ENCODE assay signal across 8 cellular contexts in the genomic region with DNA sequence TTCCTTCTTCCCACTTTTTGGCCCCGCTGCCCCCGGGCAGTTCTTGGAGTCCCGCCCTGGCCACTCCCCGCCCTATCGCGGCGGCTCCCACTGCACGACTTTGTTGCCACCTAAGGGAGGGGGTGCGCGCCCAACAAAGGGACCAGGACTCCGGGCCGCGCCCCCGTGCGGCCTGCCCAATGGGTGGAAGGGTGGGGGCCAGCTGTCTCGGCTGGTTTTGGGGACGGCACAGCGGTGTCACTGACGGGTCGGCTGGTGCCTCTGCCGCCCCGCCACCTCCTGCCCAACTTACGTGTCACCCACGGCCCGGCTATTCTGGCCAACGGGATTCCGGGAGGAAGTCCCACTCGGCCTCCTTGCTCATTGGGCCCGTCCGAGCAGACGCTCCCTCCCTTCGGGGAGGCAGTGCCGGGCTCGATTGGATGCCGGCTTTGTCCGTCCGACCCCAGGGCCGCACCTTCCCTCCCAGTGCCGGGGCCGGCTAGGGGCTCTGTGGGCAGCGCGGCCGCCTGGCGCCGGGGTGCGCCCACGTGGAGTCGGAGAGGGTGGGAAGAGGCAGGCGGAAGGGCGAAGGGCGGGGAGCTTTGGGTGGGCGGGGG. TPM values are rescaled to one million over a fixed set of nuclear protein-coding genes. Genes with fewer than 3 reads are reported as not detected.
DNase-seq lines count a peak whose midpoint lies in the region; ATAC-seq and TF ChIP-seq lines count a peak whose summit lies in the region.

A gene with protein sequence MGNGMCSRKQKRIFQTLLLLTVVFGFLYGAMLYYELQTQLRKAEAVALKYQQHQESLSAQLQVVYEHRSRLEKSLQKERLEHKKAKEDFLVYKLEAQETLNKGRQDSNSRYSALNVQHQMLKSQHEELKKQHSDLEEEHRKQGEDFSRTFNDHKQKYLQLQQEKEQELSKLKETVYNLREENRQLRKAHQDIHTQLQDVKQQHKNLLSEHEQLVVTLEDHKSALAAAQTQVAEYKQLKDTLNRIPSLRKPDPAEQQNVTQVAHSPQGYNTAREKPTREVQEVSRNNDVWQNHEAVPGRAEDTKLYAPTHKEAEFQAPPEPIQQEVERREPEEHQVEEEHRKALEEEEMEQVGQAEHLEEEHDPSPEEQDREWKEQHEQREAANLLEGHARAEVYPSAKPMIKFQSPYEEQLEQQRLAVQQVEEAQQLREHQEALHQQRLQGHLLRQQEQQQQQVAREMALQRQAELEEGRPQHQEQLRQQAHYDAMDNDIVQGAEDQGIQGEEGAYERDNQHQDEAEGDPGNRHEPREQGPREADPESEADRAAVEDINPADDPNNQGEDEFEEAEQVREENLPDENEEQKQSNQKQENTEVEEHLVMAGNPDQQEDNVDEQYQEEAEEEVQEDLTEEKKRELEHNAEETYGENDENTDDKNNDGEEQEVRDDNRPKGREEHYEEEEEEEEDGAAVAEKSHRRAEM (minus strand): TSS at position 314 of the 599 bp plus-strand sequence. CDS start 639 bp downstream, outside the sequence.

- peak within 1 kb of the TSS; percentile 92 for H3K4me3 ChIP-seq in GM12875 (ENCODE audit: low read depth, low read length)
- peak within 1 kb of the TSS; percentile 65 to 99 (median 79) for H3K4me3 ChIP-seq in heart right ventricle
- H3K4me3 ChIP-seq in trophoblast cell (ENCODE audit: low read depth, low read length), result peak within 1 kb of the TSS; percentile 95
- H3K4me3 ChIP-seq in vagina, result peak within 1 kb of the TSS; percentile 67 to 82

- peak within 1 kb of the TSS; percentile 39 for H4K12ac ChIP-seq in trophoblast cell (ENCODE audit: low read depth, low read length)

- TF ChIP-seq POLR2A in vagina (IDR thresholded peaks at IDR 0.05), result peak in 1 of 2 donors; percentile 48

- H3K27ac ChIP-seq in heart right ventricle (peak within 1 kb of the TSS; percentile 80 to 99 (median 96)), trophoblast cell (ENCODE audit: low read depth, low read length) (peak within 1 kb of the TSS; percentile 85), vagina (peak within 1 kb of the TSS; percentile 85)

- 0% methylated on average over 52 of the region's 52 CpGs for WGBS in heart right ventricle, 2 donors
- WGBS in trophoblast cell (ENCODE audit: extremely low coverage, insufficient coverage, insufficient read length), result no CpG with 5 or more reads among the region's 52 CpGs

- peak within 1 kb of the TSS; percentile 95 for H2AFZ ChIP-seq in trophoblast cell (ENCODE audit: insufficient read depth, low read length, poor library complexity)

- H3K27me3 ChIP-seq in heart right ventricle, result no peaks in the 10 kb centered on the region
- H3K27me3 ChIP-seq in trophoblast cell (ENCODE audit: insufficient read depth, low read length), result no peaks in the 10 kb centered on the region
- no peaks in the 10 kb centered on the region for H3K27me3 ChIP-seq in vagina

- peak within 1 kb of the TSS; percentile 82 for H2BK5ac ChIP-seq in trophoblast cell (ENCODE audit: low read depth, low read length, poor library complexity)

- H3K9ac ChIP-seq in trophoblast cell (ENCODE audit: low read length), result peak within 1 kb of the TSS; percentile 75

- peaks cover 4 to 50% (median 42%) of the 10 kb centered on the region in 9 donors for H3K4me1 ChIP-seq in heart right ventricle
- H3K4me1 ChIP-seq in trophoblast cell (ENCODE audit: control insufficient read depth in 1 of 2, insufficient read depth in 2 of 2, low read length in 2 of 2), result peaks cover 0 to 2% of the 10 kb centered on the region in 2 experiments
- H3K4me1 ChIP-seq in vagina, result peaks cover 44% of the 10 kb centered on the region

- no peak within 1 kb of the TSS for H3K23ac ChIP-seq in trophoblast cell (ENCODE audit: low read length)

- peak within 1 kb of the TSS; percentile 91 for H3K18ac ChIP-seq in trophoblast cell (ENCODE audit: low read length)

- peak within 1 kb of the TSS; percentile 91 for H3K4me2 ChIP-seq in trophoblast cell (ENCODE audit: low read length)

- peak within 1 kb of the TSS; percentile 80 for H3K4ac ChIP-seq in trophoblast cell (ENCODE audit: low read depth, low read length)

- peak within 1 kb of the TSS; percentile 74 for H2BK120ac ChIP-seq in trophoblast cell (ENCODE audit: insufficient read depth, low read length, poor library complexity)

- TF ChIP-seq CTCF in GM12875 (IDR thresholded peaks at IDR 0.05; ENCODE audit: borderline replicate concordance, insufficient read depth, low read depth, low read length), result 0 out of 2 replicates have a peak, but pooled peaks have one; percentile 5
- peak in 3 of 9 donors; percentile 18 to 47 (median 42) for TF ChIP-seq CTCF in heart right ventricle (IDR thresholded peaks at IDR 0.05)
- TF ChIP-seq CTCF in vagina (IDR thresholded peaks at IDR 0.05), result no peak

- peak within 1 kb of the TSS; percentile 37 for H2BK12ac ChIP-seq in trophoblast cell (ENCODE audit: low read length)

- H3K79me2 ChIP-seq in trophoblast cell (ENCODE audit: control insufficient read depth, insufficient read depth, low read length, poor library complexity), result peaks cover 8% of the 10 kb centered on the region

- H3K9me3 ChIP-seq in heart right ventricle, result no peaks in the 10 kb centered on the region
- no peaks in the 10 kb centered on the region for H3K9me3 ChIP-seq in trophoblast cell (ENCODE audit: insufficient read depth, low read depth, low read length)
- H3K9me3 ChIP-seq in vagina, result no peaks in the 10 kb centered on the region

- H3K14ac ChIP-seq in trophoblast cell (ENCODE audit: low read length), result peak within 1 kb of the TSS; percentile 85

- peak within 1 kb of the TSS; percentile 86 for H4K91ac ChIP-seq in trophoblast cell (ENCODE audit: low read depth, low read length)

- H3K36me3 ChIP-seq in heart right ventricle (no peaks in the 10 kb centered on the region), trophoblast cell (ENCODE audit: control insufficient read depth in 1 of 2, insufficient read depth in 2 of 2, low read length in 2 of 2) (no peaks in the 10 kb centered on the region), vagina (no peaks in the 10 kb centered on the region)

- DNase-seq in NAMALWA (ENCODE audit: low spot score), result peak; percentile 97
- peak; percentile 98 for DNase-seq in SK-N-DZ (ENCODE audit: low spot score)
- DNase-seq in amniotic epithelial cell (ENCODE audit: low read depth), result peak; percentile 96
- DNase-seq in heart right ventricle, result peak; percentile 96
- DNase-seq in trophoblast cell, result peak; percentile 97
- DNase-seq in vagina (ENCODE audit: extremely low spot score in 2 of 2), result peak in 1 of 2 donors; percentile 97

- peak within 1 kb of the TSS; percentile 70 for H4K8ac ChIP-seq in trophoblast cell (ENCODE audit: low read depth, low read length)

- no peak within 1 kb of the TSS for H2AK5ac ChIP-seq in trophoblast cell (ENCODE audit: low read length)

- H3K79me1 ChIP-seq in trophoblast cell (ENCODE audit: low read length), result peaks cover 11% of the 10 kb centered on the region

- intact Hi-C loops in heart right ventricle (cut with DNase I), result loop anchor here in 5 of 10 donors (2.0 to 5.0 kb wide), 4 partner anchors 43 to 69 kb away; no protein-coding TSS in a partner anchor
- intact Hi-C loops in vagina (cut with DNase I), result loop anchor here (5.0 kb wide), 1 partner anchor 67 kb away; no protein-coding TSS in a partner anchor

- ATAC-seq in HG02571 (IDR thresholded peaks at IDR 0.05; ENCODE audit: unreplicated experiment) (peak; percentile 84), heart right ventricle (peak; percentile 94 to 98 (median 96))

RNA-seq across cellular contexts. Expression of the gene that starts here (rescaled TPM):
- 23.5 and 25.0 TPM in 2 replicates for polyA plus RNA-seq in SK-N-DZ (2014; cell fraction: cytosol; rRNA removed)
- 21.9 and 22.7 TPM in 2 replicates for polyA plus RNA-seq in SK-N-DZ (2014; cell fraction: nucleus; rRNA removed)
- total RNA-seq in heart right ventricle (100 to 1,000 TPM in 1 of 10 donors, 10 to 100 TPM in 9; 56.6 to 103 (median 77.3) TPM), vagina (36.8 TPM)
- polyA plus RNA-seq in heart right ventricle, result 10 to 100 TPM; 18.8 to 38.0 TPM
- polyA plus RNA-seq in trophoblast cell (2013), result 26.8 and 28.4 TPM in 2 replicates
